In genomic region chr2:191394043-191394442, GRCh38 we compare ENCODE assay signal across 1 cellular context.
TF ChIP-seq lines count a peak whose summit lies in the region.

No MANE protein-coding gene starts in this region.

TF ChIP-seq in IMR-90, 13 proteins besides CTCF, POLR2A, EP300 and RAD21 (continued from another document):
- TF ChIP-seq, protein P1, sequence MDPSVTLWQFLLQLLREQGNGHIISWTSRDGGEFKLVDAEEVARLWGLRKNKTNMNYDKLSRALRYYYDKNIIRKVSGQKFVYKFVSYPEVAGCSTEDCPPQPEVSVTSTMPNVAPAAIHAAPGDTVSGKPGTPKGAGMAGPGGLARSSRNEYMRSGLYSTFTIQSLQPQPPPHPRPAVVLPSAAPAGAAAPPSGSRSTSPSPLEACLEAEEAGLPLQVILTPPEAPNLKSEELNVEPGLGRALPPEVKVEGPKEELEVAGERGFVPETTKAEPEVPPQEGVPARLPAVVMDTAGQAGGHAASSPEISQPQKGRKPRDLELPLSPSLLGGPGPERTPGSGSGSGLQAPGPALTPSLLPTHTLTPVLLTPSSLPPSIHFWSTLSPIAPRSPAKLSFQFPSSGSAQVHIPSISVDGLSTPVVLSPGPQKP (IDR thresholded peaks at IDR 0.05; ENCODE audit: borderline replicate concordance, low read depth, low read length) = no peak
- TF ChIP-seq RFX5 (IDR thresholded peaks at IDR 0.05; ENCODE audit: low read depth, low read length) (no peak), MAZ (IDR thresholded peaks at IDR 0.05; ENCODE audit: borderline replicate concordance, low read depth, low read length) (no peak)
